22 cellular contexts compared by ENCODE assay signal in the genomic region with DNA sequence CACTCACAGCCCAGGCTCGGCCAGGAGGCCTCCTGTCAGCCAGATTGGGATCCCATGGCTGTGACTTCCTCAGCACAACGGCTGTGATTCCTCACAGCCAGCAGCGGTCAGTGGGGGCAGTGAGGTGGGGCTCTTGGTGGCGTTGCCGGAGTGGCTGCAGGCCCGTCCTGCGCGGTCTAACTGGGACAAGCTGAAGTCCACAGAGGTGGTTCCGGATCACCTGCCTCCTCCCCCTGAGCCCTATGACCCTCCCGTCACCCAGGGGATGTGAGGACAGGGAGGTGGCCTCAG. TPM values are rescaled to one million over a fixed set of nuclear protein-coding genes. Genes with fewer than 3 reads are reported as not detected.
"Had no signal": no experiment of that assay in that cellular context is flagged by ENCODE, and none has a peak within 500 bp of the region (broad histone marks: within the 10 kb centered on the region; RNA-seq: fewer than 3 reads in every experiment).

No MANE protein-coding gene starts in this region.

- H3K27ac ChIP-seq: gastrocnemius medialis, heart right ventricle, left lung, skin epidermis had no signal

- H3K36me3 ChIP-seq: gastrocnemius medialis, heart right ventricle, left lung had no signal

- H3K9me3 ChIP-seq: gastrocnemius medialis, heart right ventricle, left lung had no signal

- H3K4me1 ChIP-seq: gastrocnemius medialis, heart right ventricle, left lung had no signal

- H3K4me3 ChIP-seq: gastrocnemius medialis, heart right ventricle, left lung, skin epidermis had no signal

- H3K4me3 Mint-ChIP-seq: activated CD8-positive, alpha-beta T cell treated with anti-CD3 and anti-CD28 coated beads for 36 hours; activated naive CD8-positive, alpha-beta T cell treated with anti-CD3 and anti-CD28 coated beads for 36 hours; activated T-cell treated with anti-CD3 and anti-CD28 coated beads, Interleukin-2, amount 50 U/mL, for 4 hours; brain; central memory CD8-positive, alpha-beta T cell; dendritic cell treated with granulocyte-macrophage colony-stimulating factor and Interleukin-4, amounts not matched to agents 40 ng/mL and 50 ng/mL, for 4 days; naive thymus-derived CD8-positive, alpha-beta T cell; WTC11 had no signal

- DNase-seq: activated CD4-positive, alpha-beta T cell treated with anti-CD3 and anti-CD28 coated beads for 48 hours; activated CD8-positive, alpha-beta T cell treated with anti-CD3 and anti-CD28 coated beads for 36 hours; activated gamma-delta T cell; activated naive CD8-positive, alpha-beta T cell treated with anti-CD3 and anti-CD28 coated beads for 36 hours; activated T-cell treated with anti-CD3 and anti-CD28 coated beads, Interleukin-2, amount 50 U/mL, for 4 hours; erythroblast; gastrocnemius medialis; heart right ventricle; left lung; mammary epithelial cell; occipital lobe; stimulated activated CD4-positive, alpha-beta T cell treated with anti-CD3 and anti-CD28 coated beads, Interleukin-15, amount 100 ng/mL, for 24 hours; stimulated activated CD4-positive, alpha-beta T cell treated with anti-CD3 and anti-CD28 coated beads, Interleukin-4, amount 100 ng/mL, for 1 hour; stimulated activated naive CD4-positive, alpha-beta T cell; T-helper 2 cell had no signal

- H3K27me3 ChIP-seq: left lung had no signal

- H3K27ac Mint-ChIP-seq: activated CD8-positive, alpha-beta T cell treated with anti-CD3 and anti-CD28 coated beads for 36 hours; activated naive CD8-positive, alpha-beta T cell treated with anti-CD3 and anti-CD28 coated beads for 36 hours; dendritic cell treated with granulocyte-macrophage colony-stimulating factor and Interleukin-4, amounts not matched to agents 40 ng/mL and 50 ng/mL, for 4 days; naive thymus-derived CD8-positive, alpha-beta T cell had no signal

- H3K36me3 Mint-ChIP-seq: activated naive CD8-positive, alpha-beta T cell treated with anti-CD3 and anti-CD28 coated beads for 36 hours; brain; naive thymus-derived CD8-positive, alpha-beta T cell; WTC11 had no signal

- H3K4me1 Mint-ChIP-seq: activated naive CD8-positive, alpha-beta T cell treated with anti-CD3 and anti-CD28 coated beads for 36 hours had no signal

- H3K27me3 Mint-ChIP-seq: activated CD8-positive, alpha-beta T cell treated with anti-CD3 and anti-CD28 coated beads for 36 hours; activated naive CD8-positive, alpha-beta T cell treated with anti-CD3 and anti-CD28 coated beads for 36 hours had no signal

- ATAC-seq: activated CD8-positive, alpha-beta T cell treated with anti-CD3 and anti-CD28 coated beads for 36 hours; activated T-cell treated with anti-CD3 and anti-CD28 coated beads, Interleukin-2, amount 50 U/mL, for 4 hours; gastrocnemius medialis; heart right ventricle; left lung; naive thymus-derived CD8-positive, alpha-beta T cell had no signal

- H3K9me3 Mint-ChIP-seq: activated CD8-positive, alpha-beta T cell treated with anti-CD3 and anti-CD28 coated beads for 36 hours; activated naive CD8-positive, alpha-beta T cell treated with anti-CD3 and anti-CD28 coated beads for 36 hours; activated T-cell treated with anti-CD3 and anti-CD28 coated beads, Interleukin-2, amount 50 U/mL, for 4 hours; brain; central memory CD8-positive, alpha-beta T cell; dendritic cell treated with granulocyte-macrophage colony-stimulating factor and Interleukin-4, amounts not matched to agents 40 ng/mL and 50 ng/mL, for 4 days; naive thymus-derived CD8-positive, alpha-beta T cell; WTC11 had no signal

RNA-seq across cellular contexts. Expression of gene FA2H, which starts 39.5 kb away (rescaled TPM):
- total RNA-seq: activated CD8-positive, alpha-beta T cell treated with anti-CD3 and anti-CD28 coated beads for 36 hours; activated naive CD8-positive, alpha-beta T cell treated with anti-CD3 and anti-CD28 coated beads for 36 hours; mammary epithelial cell; naive thymus-derived CD8-positive, alpha-beta T cell; posterior vena cava had no signal
- polyA plus RNA-seq: naive thymus-derived CD8-positive, alpha-beta T cell had no signal
